In genomic region chr15:38872732-38873131, GRCh38 we compare ENCODE assay signal across 1 cellular context.
TF ChIP-seq lines count a peak whose summit lies in the region.

No MANE protein-coding gene starts in this region.

TF ChIP-seq in GM23338, 12 proteins besides CTCF, POLR2A, EP300 and RAD21 (continued from another document):
- TF ChIP-seq ZNF462 (CRISPR knock-in tag; IDR thresholded peaks at IDR 0.05) (no peak), NANOG (IDR thresholded peaks at IDR 0.05; ENCODE audit: borderline replicate concordance) (no peak)
